Comparison of ENCODE assay signal across 1 cellular context in the genomic region with DNA sequence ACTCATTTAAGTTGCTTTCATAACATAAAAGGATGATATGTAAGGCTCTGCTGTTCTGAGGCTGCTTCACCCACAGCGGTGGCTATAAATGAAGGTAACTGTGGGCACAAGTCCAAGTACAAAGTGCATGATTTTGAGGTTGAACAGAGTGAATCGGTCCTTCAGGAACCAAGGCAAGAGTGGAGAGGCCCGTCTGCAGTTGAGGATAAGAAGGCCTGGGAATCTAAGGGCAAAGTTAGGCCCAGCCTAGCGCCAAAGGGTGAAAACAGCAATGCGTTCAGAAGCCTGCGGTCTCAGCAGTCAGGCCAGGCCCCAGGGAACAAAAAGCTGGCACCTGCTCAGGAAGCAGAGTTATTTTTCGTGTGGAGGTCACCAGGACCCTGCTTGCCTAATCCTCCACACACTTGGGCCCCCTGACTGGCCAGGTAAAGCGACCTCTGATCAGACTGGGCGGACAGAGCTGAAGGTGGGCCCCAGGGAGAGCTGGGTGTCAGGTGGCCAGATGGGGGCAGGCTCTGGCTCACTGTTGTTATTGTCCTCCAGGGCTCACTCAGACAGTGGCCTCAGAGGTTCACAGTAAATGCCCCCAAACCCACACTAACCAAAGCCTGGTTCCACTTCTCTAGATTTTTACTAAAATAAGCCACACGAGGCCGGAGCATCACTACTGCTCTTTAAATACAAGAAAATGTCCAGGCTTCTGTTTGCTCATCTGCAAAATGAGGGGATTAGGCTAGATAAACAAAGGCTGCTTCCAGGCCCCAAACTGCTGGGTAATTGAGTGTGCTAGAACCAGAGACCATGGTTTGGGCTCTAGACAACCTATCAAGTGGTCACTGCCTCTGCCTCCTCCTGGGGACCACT.
TF ChIP-seq lines count a peak whose summit lies in the region.

No MANE protein-coding gene starts in this region.

TF ChIP-seq in HepG2, 621 proteins besides CTCF, POLR2A, EP300 and RAD21 (continued from another document and continues in another):
- TF ChIP-seq, protein P1, sequence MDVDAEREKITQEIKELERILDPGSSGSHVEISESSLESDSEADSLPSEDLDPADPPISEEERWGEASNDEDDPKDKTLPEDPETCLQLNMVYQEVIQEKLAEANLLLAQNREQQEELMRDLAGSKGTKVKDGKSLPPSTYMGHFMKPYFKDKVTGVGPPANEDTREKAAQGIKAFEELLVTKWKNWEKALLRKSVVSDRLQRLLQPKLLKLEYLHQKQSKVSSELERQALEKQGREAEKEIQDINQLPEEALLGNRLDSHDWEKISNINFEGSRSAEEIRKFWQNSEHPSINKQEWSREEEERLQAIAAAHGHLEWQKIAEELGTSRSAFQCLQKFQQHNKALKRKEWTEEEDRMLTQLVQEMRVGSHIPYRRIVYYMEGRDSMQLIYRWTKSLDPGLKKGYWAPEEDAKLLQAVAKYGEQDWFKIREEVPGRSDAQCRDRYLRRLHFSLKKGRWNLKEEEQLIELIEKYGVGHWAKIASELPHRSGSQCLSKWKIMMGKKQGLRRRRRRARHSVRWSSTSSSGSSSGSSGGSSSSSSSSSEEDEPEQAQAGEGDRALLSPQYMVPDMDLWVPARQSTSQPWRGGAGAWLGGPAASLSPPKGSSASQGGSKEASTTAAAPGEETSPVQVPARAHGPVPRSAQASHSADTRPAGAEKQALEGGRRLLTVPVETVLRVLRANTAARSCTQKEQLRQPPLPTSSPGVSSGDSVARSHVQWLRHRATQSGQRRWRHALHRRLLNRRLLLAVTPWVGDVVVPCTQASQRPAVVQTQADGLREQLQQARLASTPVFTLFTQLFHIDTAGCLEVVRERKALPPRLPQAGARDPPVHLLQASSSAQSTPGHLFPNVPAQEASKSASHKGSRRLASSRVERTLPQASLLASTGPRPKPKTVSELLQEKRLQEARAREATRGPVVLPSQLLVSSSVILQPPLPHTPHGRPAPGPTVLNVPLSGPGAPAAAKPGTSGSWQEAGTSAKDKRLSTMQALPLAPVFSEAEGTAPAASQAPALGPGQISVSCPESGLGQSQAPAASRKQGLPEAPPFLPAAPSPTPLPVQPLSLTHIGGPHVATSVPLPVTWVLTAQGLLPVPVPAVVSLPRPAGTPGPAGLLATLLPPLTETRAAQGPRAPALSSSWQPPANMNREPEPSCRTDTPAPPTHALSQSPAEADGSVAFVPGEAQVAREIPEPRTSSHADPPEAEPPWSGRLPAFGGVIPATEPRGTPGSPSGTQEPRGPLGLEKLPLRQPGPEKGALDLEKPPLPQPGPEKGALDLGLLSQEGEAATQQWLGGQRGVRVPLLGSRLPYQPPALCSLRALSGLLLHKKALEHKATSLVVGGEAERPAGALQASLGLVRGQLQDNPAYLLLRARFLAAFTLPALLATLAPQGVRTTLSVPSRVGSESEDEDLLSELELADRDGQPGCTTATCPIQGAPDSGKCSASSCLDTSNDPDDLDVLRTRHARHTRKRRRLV (CRISPR knock-in tag; IDR thresholded peaks at IDR 0.05) = peak; percentile 93; the same call in 1 of the 2 replicates
- TF ChIP-seq MAZ (IDR thresholded peaks at IDR 0.05; ENCODE audit: borderline replicate concordance, low read depth, low read length) = peak; percentile 66; the same call in 1 of the 2 replicates
- TF ChIP-seq MAZ (CRISPR knock-in tag; IDR thresholded peaks at IDR 0.05; ENCODE audit: low read depth) = peak; percentile 95
- no peak for TF ChIP-seq ZNF782 (CRISPR knock-in tag; IDR thresholded peaks at IDR 0.05; ENCODE audit: borderline replicate concordance)
- TF ChIP-seq, protein P2, sequence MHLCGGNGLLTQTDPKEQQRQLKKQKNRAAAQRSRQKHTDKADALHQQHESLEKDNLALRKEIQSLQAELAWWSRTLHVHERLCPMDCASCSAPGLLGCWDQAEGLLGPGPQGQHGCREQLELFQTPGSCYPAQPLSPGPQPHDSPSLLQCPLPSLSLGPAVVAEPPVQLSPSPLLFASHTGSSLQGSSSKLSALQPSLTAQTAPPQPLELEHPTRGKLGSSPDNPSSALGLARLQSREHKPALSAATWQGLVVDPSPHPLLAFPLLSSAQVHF (CRISPR knock-in tag; IDR thresholded peaks at IDR 0.05) = no peak
- TF ChIP-seq, protein P3, sequence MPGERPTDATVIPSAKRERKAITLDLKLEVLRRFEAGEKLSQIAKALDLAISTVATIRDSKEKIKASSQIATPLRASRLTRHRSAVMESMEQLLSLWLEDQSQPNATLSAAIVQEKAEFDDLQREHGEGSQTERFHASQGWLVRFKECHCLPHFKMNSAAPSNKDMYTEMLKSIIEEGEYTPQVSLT (CRISPR knock-in tag; IDR thresholded peaks at IDR 0.05; ENCODE audit: borderline replicate concordance, low read depth) = no peak
- TF ChIP-seq KAT8 (CRISPR knock-in tag; IDR thresholded peaks at IDR 0.05) = peak; percentile 82
- TF ChIP-seq, protein P4, sequence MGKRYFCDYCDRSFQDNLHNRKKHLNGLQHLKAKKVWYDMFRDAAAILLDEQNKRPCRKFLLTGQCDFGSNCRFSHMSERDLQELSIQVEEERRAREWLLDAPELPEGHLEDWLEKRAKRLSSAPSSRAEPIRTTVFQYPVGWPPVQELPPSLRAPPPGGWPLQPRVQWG (CRISPR knock-in tag; IDR thresholded peaks at IDR 0.05; ENCODE audit: borderline replicate concordance, low read depth) = no peak
- peak; percentile 69 for TF ChIP-seq ZNF629 (CRISPR knock-in tag; conservative IDR thresholded peaks at IDR 0.05)
- no peak for TF ChIP-seq RFX5 (IDR thresholded peaks at IDR 0.05; ENCODE audit: low read depth, low read length)
- peak; percentile 68; the same call in 1 of the 2 replicates for TF ChIP-seq NFATC3 (CRISPR knock-in tag; IDR thresholded peaks at IDR 0.05)
- TF ChIP-seq ZNF430 (CRISPR knock-in tag; IDR thresholded peaks at IDR 0.05) = peak; percentile 95
- no peak for TF ChIP-seq MXI1 (IDR thresholded peaks at IDR 0.05; ENCODE audit: borderline replicate concordance, low read depth, low read length)
- peak; percentile 86 for TF ChIP-seq CBFB (CRISPR knock-in tag; IDR thresholded peaks at IDR 0.05)
- TF ChIP-seq, protein P5, sequence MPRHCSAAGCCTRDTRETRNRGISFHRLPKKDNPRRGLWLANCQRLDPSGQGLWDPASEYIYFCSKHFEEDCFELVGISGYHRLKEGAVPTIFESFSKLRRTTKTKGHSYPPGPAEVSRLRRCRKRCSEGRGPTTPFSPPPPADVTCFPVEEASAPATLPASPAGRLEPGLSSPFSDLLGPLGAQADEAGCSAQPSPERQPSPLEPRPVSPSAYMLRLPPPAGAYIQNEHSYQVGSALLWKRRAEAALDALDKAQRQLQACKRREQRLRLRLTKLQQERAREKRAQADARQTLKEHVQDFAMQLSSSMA (CRISPR knock-in tag; IDR thresholded peaks at IDR 0.05) = peak; percentile 92
- peak; percentile 45; the same call in 1 of the 2 replicates for TF ChIP-seq MED13 (CRISPR knock-in tag; IDR thresholded peaks at IDR 0.05)
- TF ChIP-seq ZBTB8A (CRISPR knock-in tag; IDR thresholded peaks at IDR 0.05; ENCODE audit: borderline replicate concordance, low read depth) = no peak
- peak; percentile 97 for TF ChIP-seq ASH2L (IDR thresholded peaks at IDR 0.05; ENCODE audit: insufficient read length, low read depth, low read length)
- TF ChIP-seq ZNF510 (CRISPR knock-in tag; IDR thresholded peaks at IDR 0.05; ENCODE audit: low read depth) = no peak
- TF ChIP-seq ZNF101 (CRISPR knock-in tag; IDR thresholded peaks at IDR 0.05; ENCODE audit: borderline replicate concordance, low read depth) = 0 out of 2 replicates have a peak, but pooled peaks have one; percentile 5
- no peak for TF ChIP-seq MBNL3 (CRISPR knock-in tag; conservative IDR thresholded peaks at IDR 0.05)
- no peak for TF ChIP-seq RBM22 (optimal IDR thresholded peaks at IDR 0.05; ENCODE audit: low read length)
- peak; percentile 63 for TF ChIP-seq FOSL2 (CRISPR knock-in tag; IDR thresholded peaks at IDR 0.05)
- TF ChIP-seq KDM4B (CRISPR knock-in tag; IDR thresholded peaks at IDR 0.05) = peak; percentile 96
- TF ChIP-seq, protein P6, sequence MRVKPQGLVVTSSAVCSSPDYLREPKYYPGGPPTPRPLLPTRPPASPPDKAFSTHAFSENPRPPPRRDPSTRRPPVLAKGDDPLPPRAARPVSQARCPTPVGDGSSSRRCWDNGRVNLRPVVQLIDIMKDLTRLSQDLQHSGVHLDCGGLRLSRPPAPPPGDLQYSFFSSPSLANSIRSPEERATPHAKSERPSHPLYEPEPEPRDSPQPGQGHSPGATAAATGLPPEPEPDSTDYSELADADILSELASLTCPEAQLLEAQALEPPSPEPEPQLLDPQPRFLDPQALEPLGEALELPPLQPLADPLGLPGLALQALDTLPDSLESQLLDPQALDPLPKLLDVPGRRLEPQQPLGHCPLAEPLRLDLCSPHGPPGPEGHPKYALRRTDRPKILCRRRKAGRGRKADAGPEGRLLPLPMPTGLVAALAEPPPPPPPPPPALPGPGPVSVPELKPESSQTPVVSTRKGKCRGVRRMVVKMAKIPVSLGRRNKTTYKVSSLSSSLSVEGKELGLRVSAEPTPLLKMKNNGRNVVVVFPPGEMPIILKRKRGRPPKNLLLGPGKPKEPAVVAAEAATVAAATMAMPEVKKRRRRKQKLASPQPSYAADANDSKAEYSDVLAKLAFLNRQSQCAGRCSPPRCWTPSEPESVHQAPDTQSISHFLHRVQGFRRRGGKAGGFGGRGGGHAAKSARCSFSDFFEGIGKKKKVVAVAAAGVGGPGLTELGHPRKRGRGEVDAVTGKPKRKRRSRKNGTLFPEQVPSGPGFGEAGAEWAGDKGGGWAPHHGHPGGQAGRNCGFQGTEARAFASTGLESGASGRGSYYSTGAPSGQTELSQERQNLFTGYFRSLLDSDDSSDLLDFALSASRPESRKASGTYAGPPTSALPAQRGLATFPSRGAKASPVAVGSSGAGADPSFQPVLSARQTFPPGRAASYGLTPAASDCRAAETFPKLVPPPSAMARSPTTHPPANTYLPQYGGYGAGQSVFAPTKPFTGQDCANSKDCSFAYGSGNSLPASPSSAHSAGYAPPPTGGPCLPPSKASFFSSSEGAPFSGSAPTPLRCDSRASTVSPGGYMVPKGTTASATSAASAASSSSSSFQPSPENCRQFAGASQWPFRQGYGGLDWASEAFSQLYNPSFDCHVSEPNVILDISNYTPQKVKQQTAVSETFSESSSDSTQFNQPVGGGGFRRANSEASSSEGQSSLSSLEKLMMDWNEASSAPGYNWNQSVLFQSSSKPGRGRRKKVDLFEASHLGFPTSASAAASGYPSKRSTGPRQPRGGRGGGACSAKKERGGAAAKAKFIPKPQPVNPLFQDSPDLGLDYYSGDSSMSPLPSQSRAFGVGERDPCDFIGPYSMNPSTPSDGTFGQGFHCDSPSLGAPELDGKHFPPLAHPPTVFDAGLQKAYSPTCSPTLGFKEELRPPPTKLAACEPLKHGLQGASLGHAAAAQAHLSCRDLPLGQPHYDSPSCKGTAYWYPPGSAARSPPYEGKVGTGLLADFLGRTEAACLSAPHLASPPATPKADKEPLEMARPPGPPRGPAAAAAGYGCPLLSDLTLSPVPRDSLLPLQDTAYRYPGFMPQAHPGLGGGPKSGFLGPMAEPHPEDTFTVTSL (CRISPR knock-in tag; IDR thresholded peaks at IDR 0.05; ENCODE audit: borderline replicate concordance) = peak; percentile 47
- TF ChIP-seq CBX1 (IDR thresholded peaks at IDR 0.05; ENCODE audit: low read depth) = peak; percentile 88
- TF ChIP-seq, protein P7, sequence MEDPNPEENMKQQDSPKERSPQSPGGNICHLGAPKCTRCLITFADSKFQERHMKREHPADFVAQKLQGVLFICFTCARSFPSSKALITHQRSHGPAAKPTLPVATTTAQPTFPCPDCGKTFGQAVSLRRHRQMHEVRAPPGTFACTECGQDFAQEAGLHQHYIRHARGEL (CRISPR knock-in tag; IDR thresholded peaks at IDR 0.05) = peak; percentile 60; the same call in 1 of the 2 replicates
- TF ChIP-seq KLF9 (CRISPR knock-in tag; IDR thresholded peaks at IDR 0.05; ENCODE audit: low read depth) = no peak
- no peak for TF ChIP-seq AGO1 (IDR thresholded peaks at IDR 0.05; ENCODE audit: low read depth, low read length, poor library complexity, severe bottlenecking)
- peak; percentile 78 for TF ChIP-seq SAP130 (CRISPR knock-in tag; IDR thresholded peaks at IDR 0.05; ENCODE audit: low read depth)
- TF ChIP-seq, protein P8, sequence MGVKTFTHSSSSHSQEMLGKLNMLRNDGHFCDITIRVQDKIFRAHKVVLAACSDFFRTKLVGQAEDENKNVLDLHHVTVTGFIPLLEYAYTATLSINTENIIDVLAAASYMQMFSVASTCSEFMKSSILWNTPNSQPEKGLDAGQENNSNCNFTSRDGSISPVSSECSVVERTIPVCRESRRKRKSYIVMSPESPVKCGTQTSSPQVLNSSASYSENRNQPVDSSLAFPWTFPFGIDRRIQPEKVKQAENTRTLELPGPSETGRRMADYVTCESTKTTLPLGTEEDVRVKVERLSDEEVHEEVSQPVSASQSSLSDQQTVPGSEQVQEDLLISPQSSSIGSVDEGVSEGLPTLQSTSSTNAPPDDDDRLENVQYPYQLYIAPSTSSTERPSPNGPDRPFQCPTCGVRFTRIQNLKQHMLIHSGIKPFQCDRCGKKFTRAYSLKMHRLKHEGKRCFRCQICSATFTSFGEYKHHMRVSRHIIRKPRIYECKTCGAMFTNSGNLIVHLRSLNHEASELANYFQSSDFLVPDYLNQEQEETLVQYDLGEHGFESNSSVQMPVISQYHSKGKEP (CRISPR knock-in tag; IDR thresholded peaks at IDR 0.05) = no peak
- TF ChIP-seq, protein P9, sequence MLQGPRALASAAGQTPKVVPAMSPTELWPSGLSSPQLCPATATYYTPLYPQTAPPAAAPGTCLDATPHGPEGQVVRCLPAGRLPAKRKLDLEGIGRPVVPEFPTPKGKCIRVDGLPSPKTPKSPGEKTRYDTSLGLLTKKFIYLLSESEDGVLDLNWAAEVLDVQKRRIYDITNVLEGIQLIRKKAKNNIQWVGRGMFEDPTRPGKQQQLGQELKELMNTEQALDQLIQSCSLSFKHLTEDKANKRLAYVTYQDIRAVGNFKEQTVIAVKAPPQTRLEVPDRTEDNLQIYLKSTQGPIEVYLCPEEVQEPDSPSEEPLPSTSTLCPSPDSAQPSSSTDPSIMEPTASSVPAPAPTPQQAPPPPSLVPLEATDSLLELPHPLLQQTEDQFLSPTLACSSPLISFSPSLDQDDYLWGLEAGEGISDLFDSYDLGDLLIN (CRISPR knock-in tag; IDR thresholded peaks at IDR 0.05; ENCODE audit: borderline replicate concordance) = 0 out of 2 replicates have a peak, but pooled peaks have one; percentile 51
- no peak for TF ChIP-seq FOSL1 (CRISPR knock-in tag; IDR thresholded peaks at IDR 0.05; ENCODE audit: borderline replicate concordance)
- TF ChIP-seq ZNF883 (CRISPR knock-in tag; IDR thresholded peaks at IDR 0.05; ENCODE audit: not compliant biosample characterization) = peak; percentile 84
- TF ChIP-seq SMAD9 (CRISPR knock-in tag; IDR thresholded peaks at IDR 0.05) = no peak
- no peak for TF ChIP-seq FOXP1 (IDR thresholded peaks at IDR 0.05)
- peak; percentile 60 for TF ChIP-seq FOXP1 (CRISPR knock-in tag; IDR thresholded peaks at IDR 0.05)
- peak; percentile 72 for TF ChIP-seq ZNF644 (CRISPR knock-in tag; IDR thresholded peaks at IDR 0.05; ENCODE audit: low read depth)
- TF ChIP-seq, protein P10, sequence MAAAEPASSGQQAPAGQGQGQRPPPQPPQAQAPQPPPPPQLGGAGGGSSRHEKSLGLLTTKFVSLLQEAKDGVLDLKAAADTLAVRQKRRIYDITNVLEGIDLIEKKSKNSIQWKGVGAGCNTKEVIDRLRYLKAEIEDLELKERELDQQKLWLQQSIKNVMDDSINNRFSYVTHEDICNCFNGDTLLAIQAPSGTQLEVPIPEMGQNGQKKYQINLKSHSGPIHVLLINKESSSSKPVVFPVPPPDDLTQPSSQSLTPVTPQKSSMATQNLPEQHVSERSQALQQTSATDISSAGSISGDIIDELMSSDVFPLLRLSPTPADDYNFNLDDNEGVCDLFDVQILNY (CRISPR knock-in tag; conservative IDR thresholded peaks at IDR 0.05) = no peak; the same call in 1 of the 2 replicates
- TF ChIP-seq, protein P11, sequence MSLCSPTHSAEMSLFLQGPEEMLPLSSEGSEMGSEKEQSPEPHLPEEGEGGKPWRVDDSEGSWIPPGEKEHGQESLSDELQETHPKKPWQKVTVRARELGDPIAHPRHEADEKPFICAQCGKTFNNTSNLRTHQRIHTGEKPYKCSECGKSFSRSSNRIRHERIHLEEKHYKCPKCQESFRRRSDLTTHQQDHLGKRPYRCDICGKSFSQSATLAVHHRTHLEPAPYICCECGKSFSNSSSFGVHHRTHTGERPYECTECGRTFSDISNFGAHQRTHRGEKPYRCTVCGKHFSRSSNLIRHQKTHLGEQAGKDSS (CRISPR knock-in tag; IDR thresholded peaks at IDR 0.05; ENCODE audit: borderline replicate concordance, low read depth) = no peak; the same call in 1 of the 2 replicates
